In the genomic region with DNA sequence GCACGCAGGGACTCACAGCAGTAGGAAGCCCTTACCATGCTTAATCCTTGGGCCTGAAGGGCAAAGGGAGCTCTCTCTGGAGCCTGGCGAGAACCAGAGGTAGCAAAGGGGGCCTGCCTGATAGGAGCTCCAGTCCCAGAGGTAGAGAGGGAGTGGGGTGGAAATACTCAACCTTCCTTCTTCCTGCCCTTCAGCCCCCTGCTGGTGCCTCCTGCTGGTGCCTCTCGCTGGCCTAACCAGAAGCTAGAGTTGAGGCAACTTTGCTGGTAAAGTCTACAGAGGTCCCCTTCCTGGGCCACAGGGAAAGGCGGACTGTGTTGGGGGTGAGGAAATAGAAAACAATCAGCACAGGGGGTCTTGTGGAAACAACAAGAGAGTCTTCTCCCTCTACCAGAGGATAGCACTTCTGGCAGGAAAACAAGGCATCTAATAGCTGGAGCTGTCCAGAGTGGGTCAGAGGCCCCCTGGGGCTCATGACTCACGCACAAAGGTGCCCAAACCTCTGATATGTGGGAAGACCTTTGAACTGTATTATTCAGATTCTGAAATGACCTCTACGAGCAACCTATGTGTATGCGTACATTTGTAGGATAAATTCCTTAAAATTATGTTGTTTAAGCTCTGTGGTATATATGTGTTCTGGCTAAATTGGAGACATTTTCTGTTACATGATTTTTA, we compare ENCODE assay signal across 18 cellular contexts.
DNase-seq lines count a peak whose midpoint lies in the region; ATAC-seq and TF ChIP-seq lines count a peak whose summit lies in the region.
"Had no signal": no experiment of that assay in that cellular context is flagged by ENCODE, and none has a peak within 500 bp of the region (broad histone marks: within the 10 kb centered on the region; RNA-seq: fewer than 3 reads in every experiment).

No MANE protein-coding gene starts in this region.

- WGBS in stomach, 5 donors: 86 to 90% (median 88%) methylated on average over 7 of the region's 7 CpGs
- 96 to 98% methylated on average over 7 of the region's 7 CpGs for WGBS in thyroid gland, 2 donors

- peak; percentile 23 for TF ChIP-seq CTCF in GM12873 (IDR thresholded peaks at IDR 0.05; ENCODE audit: insufficient read depth, low read depth, low read length, missing control alignments)
- peak; percentile 46 for TF ChIP-seq CTCF in epithelial cell of proximal tubule (conservative IDR thresholded peaks at IDR 0.05; ENCODE audit: low read depth, low read length)
- TF ChIP-seq CTCF in stomach (IDR thresholded peaks at IDR 0.05): no peak
- TF ChIP-seq CTCF in thyroid gland (IDR thresholded peaks at IDR 0.05): no peak

- ATAC-seq in naive thymus-derived CD4-positive, alpha-beta T cell: no peak
- ATAC-seq in GM18907 (IDR thresholded peaks at IDR 0.05; ENCODE audit: unreplicated experiment): no peak
- ATAC-seq: stimulated activated naive CD8-positive, alpha-beta T cell treated with anti-CD3 and anti-CD28 coated beads, Interleukin-15, Interleukin-2, amounts not matched to agents 100 U/mL and 50 U/mL, for 24 hours had no signal

- peaks cover 0 to 19% of the 10 kb centered on the region in 2 donors for H3K4me1 ChIP-seq in naive thymus-derived CD4-positive, alpha-beta T cell (ENCODE audit: control insufficient read depth in 2 of 2, insufficient read depth in 2 of 2, low read length in 2 of 2)
- peaks cover 0 to 19% (median 16%) of the 10 kb centered on the region in 4 donors for H3K4me1 ChIP-seq in stomach
- peaks cover 0 to 15% of the 10 kb centered on the region in 2 donors for H3K4me1 ChIP-seq in thyroid gland
- H3K4me1 ChIP-seq: pancreas had no signal

- no peak overlapping the region for H3K27ac ChIP-seq in naive thymus-derived CD4-positive, alpha-beta T cell (ENCODE audit: low read depth, low read length)
- H3K27ac ChIP-seq in stomach (peak overlapping the region in 2 of 5 donors; percentile 5), thyroid gland (no peak overlapping the region)
- H3K27ac ChIP-seq: gastrocnemius medialis, pancreas had no signal

- H3K36me3 Mint-ChIP-seq in naive thymus-derived CD4-positive, alpha-beta T cell: peaks cover 0 to 45% (median 24%) of the 10 kb centered on the region in 5 donors

- no peaks in the 10 kb centered on the region for H3K27me3 ChIP-seq in MG63
- no peaks in the 10 kb centered on the region for H3K27me3 ChIP-seq in naive thymus-derived CD4-positive, alpha-beta T cell (ENCODE audit: control insufficient read depth in 2 of 2, insufficient read depth in 2 of 2, low read length in 2 of 2)
- no peaks in the 10 kb centered on the region for H3K27me3 ChIP-seq in stomach
- H3K27me3 ChIP-seq in thyroid gland: no peaks in the 10 kb centered on the region
- H3K27me3 ChIP-seq: gastrocnemius medialis, pancreas had no signal

- CTCF ChIA-PET in naive thymus-derived CD4-positive, alpha-beta T cell (lab: Charles Lee): interaction anchor here (1.3 kb wide), 1 partner anchor 36 kb away, joined by 3 read pairs; no protein-coding TSS in a partner anchor

- TF ChIP-seq EP300 in stomach (IDR thresholded peaks at IDR 0.05): no peak

- peaks cover 4% of the 10 kb centered on the region for H3K9me3 ChIP-seq in MG63
- H3K9me3 ChIP-seq in naive thymus-derived CD4-positive, alpha-beta T cell (ENCODE audit: control insufficient read depth in 2 of 3, low read length in 3 of 3): no peaks in the 10 kb centered on the region
- no peaks in the 10 kb centered on the region for H3K9me3 ChIP-seq in stomach
- H3K9me3 ChIP-seq in thyroid gland: no peaks in the 10 kb centered on the region
- H3K9me3 ChIP-seq: gastrocnemius medialis, pancreas had no signal

- H3K36me3 ChIP-seq in MG63: no peaks in the 10 kb centered on the region
- no peaks in the 10 kb centered on the region for H3K36me3 ChIP-seq in naive thymus-derived CD4-positive, alpha-beta T cell (ENCODE audit: control insufficient read depth in 2 of 3, insufficient read depth in 3 of 3, low read length in 3 of 3)
- H3K36me3 ChIP-seq in stomach: peaks cover 0 to 6% (median 0%) of the 10 kb centered on the region in 4 donors
- no peaks in the 10 kb centered on the region for H3K36me3 ChIP-seq in thyroid gland
- H3K36me3 ChIP-seq: gastrocnemius medialis, pancreas had no signal

- H3K27ac Mint-ChIP-seq in naive thymus-derived CD4-positive, alpha-beta T cell: peak overlapping the region in 7 of 9 donors; percentile 7 to 87 (median 52)

- intact Hi-C loops in naive thymus-derived CD4-positive, alpha-beta T cell (cut with micrococcal nuclease): no loop called here
- intact Hi-C loops in stomach (cut with DNase I; ENCODE audit: low total_unique reads): no loop called here
- intact Hi-C loops in thyroid gland (cut with DNase I): no loop called here

- DNase-seq in MG63: peak; percentile 61
- no peak for DNase-seq in epithelial cell of proximal tubule (ENCODE audit: low read depth)
- no peak for DNase-seq in naive thymus-derived CD4-positive, alpha-beta T cell
- no peak for DNase-seq in stomach
- no peak for DNase-seq in KBM-7
- DNase-seq in thyroid gland: no peak
- DNase-seq: activated CD8-positive, alpha-beta memory T cell treated with anti-CD3 and anti-CD28 coated beads for 24 hours; CD8-positive, alpha-beta memory T cell; cortex of kidney; NCI-H2081; stimulated activated CD4-positive, alpha-beta T cell treated with anti-CD3 and anti-CD28 coated beads, Interleukin-2, amount 100 ng/mL, for 48 hours; stimulated activated naive CD8-positive, alpha-beta T cell treated with anti-CD3 and anti-CD28 coated beads, Interleukin-15, Interleukin-2, amounts not matched to agents 100 U/mL and 50 U/mL, for 24 hours had no signal

- no peaks in the 10 kb centered on the region for H3K27me3 Mint-ChIP-seq in naive thymus-derived CD4-positive, alpha-beta T cell
- H3K27me3 Mint-ChIP-seq: activated naive CD4-positive, alpha-beta T cell treated with anti-CD3 and anti-CD28 coated beads, Interleukin-2, amount 50 U/mL, for 24 hours; CD8-positive, alpha-beta memory T cell had no signal

- POLR2A ChIA-PET in naive thymus-derived CD4-positive, alpha-beta T cell (lab: Charles Lee): no interaction called here

- H3K4me3 Mint-ChIP-seq in naive thymus-derived CD4-positive, alpha-beta T cell: peak overlapping the region in 6 of 10 donors; percentile 20 to 78 (median 52)
- H3K4me3 Mint-ChIP-seq: CD8-positive, alpha-beta memory T cell had no signal

- TF ChIP-seq POLR2A in stomach (IDR thresholded peaks at IDR 0.05) (no peak), thyroid gland (IDR thresholded peaks at IDR 0.05) (no peak)

- H3K4me3 ChIP-seq in MG63 (no peak overlapping the region), epithelial cell of proximal tubule (ENCODE audit: low read depth, low read length) (no peak overlapping the region), stomach (no peak overlapping the region), thyroid gland (replicated peaks in 1 of 3) (no peak overlapping the region)
- H3K4me3 ChIP-seq in naive thymus-derived CD4-positive, alpha-beta T cell (ENCODE audit: low read length): no peak overlapping the region
- H3K4me3 ChIP-seq: gastrocnemius medialis, lung, pancreas had no signal

- in situ Hi-C loops in KBM-7 (cut with MboI; ENCODE audit: low pct_unique_long_range_greater_than_20kb, low sequenced_read_pairs): no loop called here

- H3K9me3 Mint-ChIP-seq in naive thymus-derived CD4-positive, alpha-beta T cell: peaks cover 0 to 3% (median 0%) of the 10 kb centered on the region in 11 donors
- H3K9me3 Mint-ChIP-seq: activated naive CD4-positive, alpha-beta T cell treated with anti-CD3 and anti-CD28 coated beads, Interleukin-2, amount 50 U/mL, for 24 hours had no signal

- peaks cover 11 to 49% (median 36%) of the 10 kb centered on the region in 7 donors for H3K4me1 Mint-ChIP-seq in naive thymus-derived CD4-positive, alpha-beta T cell

Comparison
In these comparisons a context has a peak if more than half of its experiments do, and no peak if none do; other contexts are left out.
1. CTCF ChIP-seq: peak in GM12873 (single experiment) and epithelial cell of proximal tubule (single experiment); none in stomach (0 of 7) and thyroid gland (0 of 6).